8 cellular contexts compared by ENCODE assay signal in genomic region chr11:67584881-67585873, GRCh38. TPM values are rescaled to one million over a fixed set of nuclear protein-coding genes. Genes with fewer than 3 reads are reported as not detected.
DNase-seq lines count a peak whose midpoint lies in the region; ATAC-seq and TF ChIP-seq lines count a peak whose summit lies in the region.

No MANE protein-coding gene starts in this region.

- H3K27ac ChIP-seq in RWPE2 (ENCODE audit: poor library complexity, severe bottlenecking) = peak overlapping the region; percentile 92
- peak overlapping the region; percentile 95 to 99 (median 97) for H3K27ac ChIP-seq in sigmoid colon

- intact Hi-C loops in sigmoid colon (cut with DNase I) = loop anchor here (1.0 to 5.0 kb wide), 3 partner anchors 21 to 78 kb away; partner anchors contain the start of genes CDK2AP2, NDUFV1, NUDT8 and PITPNM1

- no peaks in the 10 kb centered on the region for H3K27me3 ChIP-seq in RWPE2 (ENCODE audit: insufficient read depth, poor library complexity, severe bottlenecking)
- no peaks in the 10 kb centered on the region for H3K27me3 ChIP-seq in sigmoid colon

- DNase-seq in GM12865 (ENCODE audit: low read depth) = no peak
- DNase-seq in RWPE2 (ENCODE audit: low spot score) = no peak
- no peak for DNase-seq in fibroblast of mammary gland (ENCODE audit: low read depth)
- DNase-seq in sigmoid colon = no peak
- DNase-seq in NCI-H510A (lab: John Stamatoyannopoulos, UW) = no peak
- DNase-seq in RKO (ENCODE audit: low spot score) = no peak

- ATAC-seq in RWPE2 (ENCODE audit: low read depth) = no peak; the same call in 1 of the 3 replicates
- no peak for ATAC-seq in GM21619 (IDR thresholded peaks at IDR 0.05; ENCODE audit: unreplicated experiment)
- ATAC-seq in GM21528 (IDR thresholded peaks at IDR 0.05; ENCODE audit: low FRiP score, unreplicated experiment) = no peak

- H3K4me1 ChIP-seq in RWPE2 (ENCODE audit: insufficient read depth, poor library complexity, severe bottlenecking) (peaks cover 26% of the 10 kb centered on the region), sigmoid colon (peaks cover 0 to 25% (median 16%) of the 10 kb centered on the region in 4 donors)

- TF ChIP-seq CTCF in GM12865 (IDR thresholded peaks at IDR 0.05; ENCODE audit: insufficient read depth, low read depth, low read length, missing control alignments) (no peak), RWPE2 (IDR thresholded peaks at IDR 0.05; ENCODE audit: poor library complexity, severe bottlenecking) (no peak), fibroblast of mammary gland (conservative IDR thresholded peaks at IDR 0.05; ENCODE audit: control insufficient read depth, insufficient read depth, low read depth, low read length) (no peak), sigmoid colon (IDR thresholded peaks at IDR 0.05) (no peak)

- H3K36me3 ChIP-seq in RWPE2 (ENCODE audit: low read depth) = peaks cover 36% of the 10 kb centered on the region
- H3K36me3 ChIP-seq in sigmoid colon = peaks cover 4 to 40% (median 18%) of the 10 kb centered on the region in 4 donors

- WGBS in sigmoid colon, 2 donors = 87 to 88% methylated on average over 21 of the region's 21 CpGs

- no peak for TF ChIP-seq EP300 in sigmoid colon (IDR thresholded peaks at IDR 0.05)

- peak overlapping the region; percentile 82 for H3K4me3 ChIP-seq in GM12865 (ENCODE audit: low read depth, low read length)
- peak overlapping the region; percentile 77 for H3K4me3 ChIP-seq in RWPE2 (ENCODE audit: severe bottlenecking)
- peak overlapping the region; percentile 78 for H3K4me3 ChIP-seq in fibroblast of mammary gland (ENCODE audit: control insufficient read depth, low read depth, low read length)
- H3K4me3 ChIP-seq in sigmoid colon = peak overlapping the region; percentile 74 to 96 (median 80)

- H3K9me3 ChIP-seq in RWPE2 (ENCODE audit: severe bottlenecking) = no peaks in the 10 kb centered on the region
- no peaks in the 10 kb centered on the region for H3K9me3 ChIP-seq in sigmoid colon

- TF ChIP-seq POLR2A in sigmoid colon (IDR thresholded peaks at IDR 0.05) = no peak

RNA-seq across cellular contexts. Expression of gene GSTP1, which starts 1.6 kb away (rescaled TPM):
- total RNA-seq in sigmoid colon = 100 to 1,000 TPM; 349 to 702 (median 499) TPM
- 100 to 1,000 TPM; 451 to 717 (median 599) TPM for polyA plus RNA-seq in sigmoid colon

RNA-seq across cellular contexts. Expression of gene NDUFV1, which starts 21.6 kb away (rescaled TPM):
- 100 to 1,000 TPM; 152 to 286 (median 203) TPM for total RNA-seq in sigmoid colon
- polyA plus RNA-seq in sigmoid colon = 100 to 1,000 TPM; 169 to 268 (median 254) TPM

RNA-seq across cellular contexts. Expression of gene NUDT8, which starts 44.6 kb away (rescaled TPM):
- 10 to 100 TPM in 1 of 4 donors, 1 to 10 TPM in 3; 3.6 to 10.9 (median 7.0) TPM for total RNA-seq in sigmoid colon
- 10 to 100 TPM; 29.6 to 63.1 (median 51.1) TPM for polyA plus RNA-seq in sigmoid colon

RNA-seq across cellular contexts. Expression of gene TBX10, which starts 54.4 kb away (rescaled TPM):
- not detected for total RNA-seq in sigmoid colon
- polyA plus RNA-seq in sigmoid colon = 100 to 1,000 TPM in 1 of 3 donors, 10 to 100 TPM in 2; 15.8 to 109 (median 60.6) TPM
